Comparison of ENCODE assay signal across 8 cellular contexts in the genomic region with DNA sequence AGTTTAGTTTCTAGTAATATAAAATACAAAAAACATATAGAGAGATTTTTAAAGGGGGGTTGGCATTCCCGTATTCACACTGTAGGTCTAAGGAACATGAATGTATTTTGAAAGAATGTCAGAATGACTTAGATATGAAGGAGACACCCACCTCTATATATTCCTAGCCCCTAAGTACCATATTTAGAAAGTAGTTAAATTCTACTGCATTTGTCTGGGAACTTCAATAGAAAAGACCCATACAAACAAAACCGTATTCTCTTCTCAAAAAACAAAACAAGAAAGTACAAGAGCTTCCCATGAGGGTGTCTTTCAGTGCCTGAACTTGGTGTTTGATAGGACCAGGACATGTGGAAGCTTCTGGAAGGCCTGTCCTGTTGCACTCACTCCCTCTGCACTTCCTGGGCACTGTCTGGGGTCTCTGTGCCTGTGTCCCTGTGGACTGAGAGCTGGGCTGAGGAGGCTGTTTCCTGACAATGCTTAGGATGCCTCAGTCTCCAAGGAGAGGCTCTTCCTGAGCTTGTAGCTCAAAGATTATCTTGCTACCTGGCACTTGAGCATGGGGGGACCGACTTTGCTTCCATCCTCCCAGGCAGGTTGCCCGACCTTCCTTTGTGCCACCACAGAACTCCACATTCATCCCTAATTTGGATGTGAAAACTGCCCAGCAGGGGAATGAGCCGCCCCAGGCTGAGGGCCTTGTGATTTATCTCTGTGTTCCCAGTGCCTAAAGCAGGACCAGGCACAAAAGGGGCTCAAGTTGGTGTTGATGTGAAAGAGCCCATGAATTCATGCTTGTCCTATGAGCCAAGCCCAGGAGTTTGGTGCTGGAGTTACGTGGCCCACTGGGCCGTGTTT. TPM values are rescaled to one million over a fixed set of nuclear protein-coding genes. Genes with fewer than 3 reads are reported as not detected.
DNase-seq lines count a peak whose midpoint lies in the region; ATAC-seq, FAIRE-seq and TF ChIP-seq lines count a peak whose summit lies in the region.

No MANE protein-coding gene starts in this region.

- no peak for TF ChIP-seq POLR2A in H1 (IDR thresholded peaks at IDR 0.05; ENCODE audit: control extremely low read depth in 1 of 2, low read depth in 2 of 2, low read length in 2 of 2)

- H4K91ac ChIP-seq in H1 (replicated peaks; ENCODE audit: insufficient read length, low read length) = peak overlapping the region; percentile 1

- TF ChIP-seq EP300 in H1 (IDR thresholded peaks at IDR 0.05; ENCODE audit: borderline replicate concordance in 1 of 2, low read depth in 2 of 2, low read length in 2 of 2) = no peak

- H4K20me1 ChIP-seq in OCI-LY1 (ENCODE audit: insufficient read depth, low read length) = no peaks in the 10 kb centered on the region
- peaks cover 0 to 1% of the 10 kb centered on the region in 2 experiments for H4K20me1 ChIP-seq in H1 (replicated peaks in 1 of 2; ENCODE audit: control insufficient read depth in 1 of 2, insufficient read depth in 2 of 2, low read length in 2 of 2)

- H3K4me2 ChIP-seq in OCI-LY1 (ENCODE audit: low read length) (peak overlapping the region; percentile 63), H1 (ENCODE audit: insufficient read depth in 1 of 2, low read depth in 2 of 2, low read length in 2 of 2) (peak overlapping the region in 1 of 2 experiments; percentile 32; a peak in 3 of 4 replicates)

- H2AFZ ChIP-seq in OCI-LY1 (ENCODE audit: low read length) = peak overlapping the region; percentile 95
- H2AFZ ChIP-seq in H1 (ENCODE audit: low read length) = peak overlapping the region; percentile 77

- peak overlapping the region; percentile 97 for H2BK20ac ChIP-seq in H1 (ENCODE audit: low read length)

- peak overlapping the region in 2 of 3 experiments; percentile 64 to 69 for H3K4me3 Mint-ChIP-seq in nephron

- H3K9me2 ChIP-seq in OCI-LY1 (ENCODE audit: low read depth, low read length) = no peaks in the 10 kb centered on the region

- no peak overlapping the region for H2BK120ac ChIP-seq in H1 (replicated peaks; ENCODE audit: low read depth, low read length)

- H3F3A ChIP-seq in OCI-LY1 (ENCODE audit: insufficient read depth, low read length) = no peaks in the 10 kb centered on the region

- H3K79me1 ChIP-seq in H1 (ENCODE audit: low read depth, low read length) = no peaks in the 10 kb centered on the region

- H3K4me1 ChIP-seq in OCI-LY1 (ENCODE audit: insufficient read depth, low read length, severe bottlenecking) (peaks cover 14% of the 10 kb centered on the region), H1 (replicated peaks in 1 of 4; ENCODE audit: control insufficient read depth in 3 of 4, insufficient read depth in 4 of 4, low read length in 3 of 4) (peaks cover 4 to 16% (median 8%) of the 10 kb centered on the region in 4 experiments)

- DNase-seq in H1 (ENCODE audit: low read depth in 1 of 2, low spot score in 2 of 2) = no peak
- no peak for DNase-seq in activated effector memory CD4-positive, alpha-beta T cell treated with Interleukin-2 at 50 U/mL for 16 hours
- DNase-seq in HT-29 (ENCODE audit: low spot score) = no peak
- DNase-seq in AML-193 (lab: John Stamatoyannopoulos, UW) = no peak

- no peak overlapping the region for H3K9ac ChIP-seq in OCI-LY1 (ENCODE audit: low read length)
- H3K9ac ChIP-seq in H1 (replicated peaks in 1 of 4; ENCODE audit: extremely low read depth in 1 of 4, low read depth in 3 of 4, low read length in 3 of 4) = no peak overlapping the region

- no peak overlapping the region for H3K23ac ChIP-seq in H1 (ENCODE audit: insufficient read length)

- 55% methylated on average over 7 of the region's 7 CpGs; no CpG with 5 or more reads in 1 of the 2 experiments for WGBS in H1 (ENCODE audit: extremely low coverage in 1 of 2, insufficient coverage in 1 of 2, insufficient read length in 1 of 2, insufficient replicate concordance in 2 of 2, low coverage in 1 of 2, low lambda C conversion rate in 2 of 2, missing lambda C conversion rate in 1 of 2), 2 experiments

- H2BK15ac ChIP-seq in H1 (ENCODE audit: low read length) = 0 out of 2 replicates have a peak overlapping the region, but pooled peaks have one; percentile 29

- H3K9me3 Mint-ChIP-seq in nephron = peaks cover 2% of the 10 kb centered on the region

- H3K36me3 ChIP-seq in OCI-LY1 (ENCODE audit: insufficient read depth, low read length) (no peaks in the 10 kb centered on the region; the same call in 1 of the 2 replicates), H1 (ENCODE audit: control insufficient read depth in 2 of 4, insufficient read depth in 4 of 4, low read length in 3 of 4) (no peaks in the 10 kb centered on the region)

- POLR2A ChIA-PET in H1 (lab: Charles Lee; ENCODE audit: partially characterized antibody) = interaction anchor here (2.3 kb wide), 1 partner anchor 45 kb away, joined by 9 read pairs; a partner anchor contains a TSS

- H3K27me3 ChIP-seq in OCI-LY1 (ENCODE audit: insufficient read depth, low read length) (no peaks in the 10 kb centered on the region), H1 (replicated peaks in 1 of 4; ENCODE audit: control insufficient read depth in 3 of 4, extremely low read depth in 1 of 4, insufficient read depth in 3 of 4, low read length in 3 of 4) (no peaks in the 10 kb centered on the region; a peak in 1 of 7 replicates)

- no peak overlapping the region for H4K5ac ChIP-seq in H1 (ENCODE audit: insufficient read length, low read depth, low read length)

- no peaks in the 10 kb centered on the region for H3K79me2 ChIP-seq in OCI-LY1 (ENCODE audit: insufficient read depth, low read length)
- no peaks in the 10 kb centered on the region for H3K79me2 ChIP-seq in H1 (ENCODE audit: control insufficient read depth in 1 of 2, insufficient read depth in 2 of 2, low read length in 2 of 2)

- peak overlapping the region; percentile 48 to 94 (median 83) for H3K27ac Mint-ChIP-seq in nephron

- CTCF ChIA-PET in H1 (lab: Charles Lee; ENCODE audit: partially characterized antibody) = no interaction called here

- no peak for FAIRE-seq in H1 (lab: Jason Lieb, UNC)

- H3K27me3 Mint-ChIP-seq in nephron (ENCODE audit: low read depth) = peaks cover 3% of the 10 kb centered on the region

- H3K4me3 ChIP-seq in OCI-LY1 (ENCODE audit: low read depth, low read length, poor library complexity, severe bottlenecking) (peak overlapping the region; percentile 45), H1 (ENCODE audit: extremely low read depth in 1 of 4, insufficient read depth in 2 of 4, low read depth in 3 of 4, low read length in 4 of 4) (peak overlapping the region in 1 of 4 experiments; percentile 17; a peak in 1 of 8 replicates)

- peak in 1 of 2 experiments; percentile 19; a peak in 1 of 4 replicates for TF ChIP-seq RAD21 in H1 (IDR thresholded peaks at IDR 0.05 in 1 of 2, conservative IDR thresholded peaks at IDR 0.05 in 1 of 2; ENCODE audit: low read depth in 2 of 2, low read length in 2 of 2)

- H3K9me3 ChIP-seq in OCI-LY1 (ENCODE audit: low read length) (no peaks in the 10 kb centered on the region), H1 (ENCODE audit: insufficient read depth in 2 of 2, low read depth in 1 of 2, low read length in 1 of 2) (no peaks in the 10 kb centered on the region)

- peak overlapping the region; percentile 48; the same call in 1 of the 2 replicates for H2BK5ac ChIP-seq in H1 (ENCODE audit: low read depth, low read length)

- H3K56ac ChIP-seq in H1 (replicated peaks; ENCODE audit: insufficient read length, low read depth, low read length) = no peak overlapping the region

- H2AK5ac ChIP-seq in H1 (ENCODE audit: low read depth, low read length) = no peak overlapping the region

- peak overlapping the region; percentile 92 for H3K18ac ChIP-seq in H1 (ENCODE audit: extremely low read depth, low read length)

- no peak for ATAC-seq in GM21423 (IDR thresholded peaks at IDR 0.05; ENCODE audit: unreplicated experiment)

- peaks cover 78% of the 10 kb centered on the region for H3K4me1 Mint-ChIP-seq in nephron

- H4K8ac ChIP-seq in H1 (ENCODE audit: extremely low read depth, insufficient read depth, low read length) = no peak overlapping the region

- H3K36me3 Mint-ChIP-seq in nephron (ENCODE audit: low read depth) = no peaks in the 10 kb centered on the region

- H3K27ac ChIP-seq in C4-2B (peak overlapping the region; percentile 38; the same call in 1 of the 2 replicates), OCI-LY1 (ENCODE audit: low read depth, low read length, poor library complexity, severe bottlenecking) (no peak overlapping the region), H1 (ENCODE audit: low read depth, low read length) (peak overlapping the region; percentile 32; the same call in 1 of the 2 replicates)

- no peak overlapping the region for H3K14ac ChIP-seq in H1 (ENCODE audit: insufficient read length)

- TF ChIP-seq CTCF in C4-2B (conservative IDR thresholded peaks at IDR 0.05) (no peak), OCI-LY1 (IDR thresholded peaks at IDR 0.05; ENCODE audit: low read length) (no peak), H1 (IDR thresholded peaks at IDR 0.05; ENCODE audit: control extremely low read depth in 1 of 3, insufficient read depth in 1 of 3, low read depth in 1 of 3, low read length in 3 of 3) (no peak), nephron (IDR thresholded peaks at IDR 0.05; ENCODE audit: unreplicated experiment in 3 of 3) (no peak)

- no peak overlapping the region for H3K4ac ChIP-seq in H1 (replicated peaks; ENCODE audit: insufficient read length, low read depth, low read length)

- peak overlapping the region; percentile 85; the same call in 1 of the 2 replicates for H2BK12ac ChIP-seq in H1 (ENCODE audit: low read depth, low read length)

- H3K23me2 ChIP-seq in H1 (ENCODE audit: low read depth, low read length) = peaks cover 5% of the 10 kb centered on the region

TF ChIP-seq in H1, 55 proteins besides CTCF, POLR2A, EP300 and RAD21:
- TF ChIP-seq CTBP2 (IDR thresholded peaks at IDR 0.05; ENCODE audit: borderline replicate concordance, insufficient read depth, insufficient read length, low read length) = peak; percentile 57
- TF ChIP-seq POLR2AphosphoS5 (IDR thresholded peaks at IDR 0.05; ENCODE audit: low read depth, low read length) = no peak
- TF ChIP-seq KDM4A (IDR thresholded peaks at IDR 0.05; ENCODE audit: low read depth, low read length, severe bottlenecking) = peak; percentile 25
- TF ChIP-seq HDAC2 (IDR thresholded peaks at IDR 0.05; ENCODE audit: borderline replicate concordance in 1 of 2, low read depth in 2 of 2, low read length in 2 of 2) = no peak
- TF ChIP-seq SRF (IDR thresholded peaks at IDR 0.05; ENCODE audit: low read depth, low read length) = peak; percentile 56

RNA-seq across cellular contexts. Expression of a gene that starts 44.4 kb away (rescaled TPM):
- total RNA-seq in H1 (2021; fragmentation: NEBNext Ultra II Directional; extraction: Animal tissue kit (Norgen Biotek cat#: 25700)) = 19.5 and 23.0 TPM in 2 replicates
- 5.7 and 10.1 TPM in 2 replicates for polyA plus RNA-seq in H1 (2011; rRNA removed)
- polyA plus RNA-seq in H1 (2011; cell fraction: cytosol; rRNA removed) = 8.9 TPM
- polyA plus RNA-seq in H1 (2011; cell fraction: nucleus; rRNA removed) = 19.0 TPM
- 9.4 to 16.4 TPM (median 12.4 TPM) in 4 replicates for polyA plus RNA-seq in H1 (2012, experiment 1 of 2)
- polyA plus RNA-seq in H1 (2012, experiment 2 of 2) = 4.0 TPM
- polyA plus RNA-seq in H1 (2013, experiment 1 of 2) = 9.9 TPM
- 10.1 TPM for polyA plus RNA-seq in H1 (2013, experiment 2 of 2)
- polyA minus RNA-seq in H1 (2011; rRNA and poly(A)+ RNA removed) = 19.2 and 29.7 TPM in 2 replicates
- polyA minus RNA-seq in H1 (2011; cell fraction: cytosol; rRNA and poly(A)+ RNA removed) = 9.5 TPM
- 108 TPM for polyA minus RNA-seq in H1 (2011; cell fraction: nucleus; rRNA and poly(A)+ RNA removed)
- 155 and 182 TPM in 2 replicates for total RNA-seq in HT-29 (2014; rRNA removed; shearing (Covaris generic))
